In the genomic region with DNA sequence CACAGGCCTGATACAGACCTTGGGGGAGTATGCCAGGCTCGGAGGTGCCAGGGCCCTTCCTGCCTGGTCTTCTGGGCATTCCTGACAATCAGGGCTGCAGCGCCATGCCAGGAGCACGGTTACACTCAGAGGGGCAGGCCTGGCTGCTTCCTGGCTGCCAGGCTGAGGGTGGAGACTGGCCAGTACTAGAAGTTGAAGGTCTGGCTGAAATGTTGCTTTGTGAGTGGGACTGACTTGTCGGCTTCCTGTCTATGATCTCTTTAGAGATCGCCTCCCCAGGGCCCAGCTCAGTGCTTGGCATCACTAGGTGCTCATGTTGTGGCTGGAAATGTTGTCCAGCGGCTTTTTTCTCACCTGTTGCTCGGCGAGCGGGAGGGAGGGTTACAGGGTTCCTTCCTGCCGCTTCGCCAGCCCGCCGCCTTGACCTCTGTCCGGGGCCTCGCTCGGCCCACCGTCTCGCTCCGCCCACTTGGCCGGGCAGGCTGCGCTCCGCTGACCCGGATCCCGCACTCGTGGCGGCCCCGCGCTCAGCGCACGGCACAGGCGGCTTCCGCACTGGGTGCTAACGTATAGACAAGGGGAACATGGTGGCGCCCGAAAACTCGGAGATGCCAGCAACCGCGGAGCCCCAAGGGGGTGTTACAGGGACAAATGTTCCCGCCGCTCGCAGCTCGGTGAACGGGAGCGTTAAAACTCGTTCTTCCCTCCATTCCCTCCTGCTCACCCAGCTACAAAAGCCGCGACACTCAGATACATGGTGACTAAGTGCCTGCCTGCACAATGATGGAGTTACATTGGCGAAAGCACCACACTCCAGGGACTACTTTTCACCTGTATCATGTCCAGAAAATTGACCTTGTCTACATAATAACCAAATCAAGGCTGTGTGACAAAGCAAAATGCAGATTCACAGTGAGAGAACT, we compare ENCODE assay signal across 8 cellular contexts. TPM values are rescaled to one million over a fixed set of nuclear protein-coding genes. Genes with fewer than 3 reads are reported as not detected.
DNase-seq lines count a peak whose midpoint lies in the region; ATAC-seq and TF ChIP-seq lines count a peak whose summit lies in the region.

No MANE protein-coding gene starts in this region.

- H3K9me3 Mint-ChIP-seq in activated naive CD4-positive, alpha-beta T cell treated with anti-CD3 and anti-CD28 coated beads, Interleukin-2, amount 10 ng/mL, durations not matched to agents 7 days and 5 days, result no peaks in the 10 kb centered on the region
- H3K9me3 Mint-ChIP-seq in stimulated activated naive CD8-positive, alpha-beta T cell treated with anti-CD3 and anti-CD28 coated beads, Interleukin-15, Interleukin-2, amounts not matched to agents 100 ng/mL and 50 ng/mL, for 24 hours, result no peaks in the 10 kb centered on the region

- peak overlapping the region; percentile 22 for H3K4me3 Mint-ChIP-seq in activated naive CD4-positive, alpha-beta T cell treated with anti-CD3 and anti-CD28 coated beads, Interleukin-2, amount 10 ng/mL, durations not matched to agents 7 days and 5 days
- peak overlapping the region; percentile 74 for H3K4me3 Mint-ChIP-seq in stimulated activated naive CD8-positive, alpha-beta T cell treated with anti-CD3 and anti-CD28 coated beads, Interleukin-15, Interleukin-2, amounts not matched to agents 100 ng/mL and 50 ng/mL, for 24 hours

- H3K4me1 Mint-ChIP-seq in activated naive CD4-positive, alpha-beta T cell treated with anti-CD3 and anti-CD28 coated beads, Interleukin-2, amount 10 ng/mL, durations not matched to agents 7 days and 5 days, result peaks cover 8% of the 10 kb centered on the region
- H3K4me1 Mint-ChIP-seq in stimulated activated naive CD8-positive, alpha-beta T cell treated with anti-CD3 and anti-CD28 coated beads, Interleukin-15, Interleukin-2, amounts not matched to agents 100 ng/mL and 50 ng/mL, for 24 hours (ENCODE audit: low read depth), result peaks cover 15% of the 10 kb centered on the region

- CTCF ChIA-PET in activated naive CD4-positive, alpha-beta T cell treated with anti-CD3 and anti-CD28 coated beads, Interleukin-2, amount 10 ng/mL, durations not matched to agents 7 days and 5 days (lab: Charles Lee), result no interaction called here

- peak; percentile 55 for ATAC-seq in HG02981 (IDR thresholded peaks at IDR 0.05; ENCODE audit: unreplicated experiment)

- H3K36me3 Mint-ChIP-seq in activated naive CD4-positive, alpha-beta T cell treated with anti-CD3 and anti-CD28 coated beads, Interleukin-2, amount 10 ng/mL, durations not matched to agents 7 days and 5 days, result peaks cover 8% of the 10 kb centered on the region
- peaks cover 7% of the 10 kb centered on the region for H3K36me3 Mint-ChIP-seq in stimulated activated naive CD8-positive, alpha-beta T cell treated with anti-CD3 and anti-CD28 coated beads, Interleukin-15, Interleukin-2, amounts not matched to agents 100 ng/mL and 50 ng/mL, for 24 hours (ENCODE audit: low read depth)

- H3K36me3 ChIP-seq in kidney epithelial cell (ENCODE audit: control insufficient read depth, insufficient read depth, low read length), result peaks cover 4% of the 10 kb centered on the region

- H3K27ac Mint-ChIP-seq in activated naive CD4-positive, alpha-beta T cell treated with anti-CD3 and anti-CD28 coated beads, Interleukin-2, amount 10 ng/mL, durations not matched to agents 7 days and 5 days, result no peak overlapping the region
- H3K27ac Mint-ChIP-seq in stimulated activated naive CD8-positive, alpha-beta T cell treated with anti-CD3 and anti-CD28 coated beads, Interleukin-15, Interleukin-2, amounts not matched to agents 100 ng/mL and 50 ng/mL, for 24 hours, result no peak overlapping the region

- in situ Hi-C loops in astrocyte of the spinal cord (cut with HindIII; ENCODE audit: low sequenced_read_pairs), result no loop called here

- H3K4me3 ChIP-seq in astrocyte of the spinal cord (ENCODE audit: low read depth, low read length), result peak overlapping the region; percentile 20
- H3K4me3 ChIP-seq in kidney epithelial cell (ENCODE audit: low read depth, low read length), result peak overlapping the region; percentile 18

- H3K27me3 ChIP-seq in kidney epithelial cell (ENCODE audit: control insufficient read depth, insufficient read depth, low read length), result no peaks in the 10 kb centered on the region

- TF ChIP-seq CTCF in astrocyte of the spinal cord (IDR thresholded peaks at IDR 0.05; ENCODE audit: low read depth, low read length) (no peak), kidney epithelial cell (IDR thresholded peaks at IDR 0.05; ENCODE audit: insufficient read depth, low read length, poor library complexity, severe bottlenecking) (no peak)

- peaks cover 46% of the 10 kb centered on the region for H3K27me3 Mint-ChIP-seq in activated naive CD4-positive, alpha-beta T cell treated with anti-CD3 and anti-CD28 coated beads, Interleukin-2, amount 10 ng/mL, durations not matched to agents 7 days and 5 days
- H3K27me3 Mint-ChIP-seq in stimulated activated naive CD8-positive, alpha-beta T cell treated with anti-CD3 and anti-CD28 coated beads, Interleukin-15, Interleukin-2, amounts not matched to agents 100 ng/mL and 50 ng/mL, for 24 hours, result peaks cover 22% of the 10 kb centered on the region

- peak; percentile 39 for DNase-seq in activated naive CD4-positive, alpha-beta T cell treated with anti-CD3 and anti-CD28 coated beads, Interleukin-2, amount 10 ng/mL, durations not matched to agents 7 days and 5 days
- no peak for DNase-seq in activated naive CD4-positive, alpha-beta T cell (lab: John Stamatoyannopoulos, UW)
- DNase-seq in astrocyte of the spinal cord (ENCODE audit: low read depth, low spot score), result peak; percentile 35
- no peak for DNase-seq in kidney epithelial cell (ENCODE audit: low read depth)
- DNase-seq in UCSD-AML1 (lab: John Stamatoyannopoulos, UW; ENCODE audit: unreplicated experiment), result no peak
- DNase-seq in activated CD4-positive, CD25-positive, alpha-beta regulatory T cell treated with anti-CD3 and anti-CD28 coated beads, Interleukin-2, amount 50 U/mL, for 72 hours, result no peak

RNA-seq across cellular contexts. Expression of gene PAPLN, which starts 32.7 kb away (rescaled TPM):
- 23.3 and 31.9 TPM in 2 replicates for total RNA-seq in kidney epithelial cell

Comparison
In these comparisons a context has a peak if more than half of its experiments do, and no peak if none do; other contexts are left out.
1. DNase-seq: peak in activated naive CD4-positive, alpha-beta T cell treated with anti-CD3 and anti-CD28 coated beads, Interleukin-2, amount 10 ng/mL, durations not matched to agents 7 days and 5 days (single experiment) and astrocyte of the spinal cord (single experiment); none in activated naive CD4-positive, alpha-beta T cell (0 of 4), kidney epithelial cell (single experiment), UCSD-AML1 (single experiment) and activated CD4-positive, CD25-positive, alpha-beta regulatory T cell treated with anti-CD3 and anti-CD28 coated beads, Interleukin-2, amount 50 U/mL, for 72 hours (single experiment).